Comparison of ENCODE assay signal across 18 cellular contexts in the genomic region with DNA sequence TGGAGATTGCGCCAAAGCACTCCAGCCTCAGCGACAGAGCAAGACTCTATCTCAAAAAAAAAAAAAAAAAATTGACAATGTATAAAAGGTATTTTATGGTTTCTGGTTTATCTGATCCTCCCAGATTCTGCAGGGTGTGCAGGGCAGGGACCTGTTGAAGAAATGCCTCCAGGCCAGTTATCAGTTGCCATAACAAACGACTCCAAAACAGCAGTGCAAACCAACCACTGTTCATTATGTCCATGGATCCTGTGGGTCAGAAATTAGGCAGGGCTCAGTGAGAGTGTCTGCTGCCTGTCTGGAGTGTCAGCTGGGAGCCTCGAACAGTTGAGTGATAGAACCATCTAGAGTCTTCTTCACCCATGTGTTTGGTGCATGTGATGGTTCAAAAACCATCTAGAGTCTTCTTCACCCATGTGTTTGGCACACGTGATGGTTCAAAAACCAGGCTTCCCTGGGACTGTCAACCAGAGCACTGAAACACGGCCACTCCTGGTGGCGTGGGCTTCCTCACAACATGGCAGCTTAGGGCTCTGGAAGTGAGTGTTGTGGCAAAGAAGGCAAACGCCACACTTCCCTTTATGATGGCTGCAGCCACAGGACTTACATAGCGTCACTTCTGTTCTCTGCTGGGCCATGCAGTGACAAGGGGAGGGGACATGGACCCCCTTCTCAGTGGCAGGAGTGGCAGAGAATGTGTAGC.
"Had no signal": no experiment of that assay in that cellular context is flagged by ENCODE, and none has a peak within 500 bp of the region (broad histone marks: within the 10 kb centered on the region; RNA-seq: fewer than 3 reads in every experiment).

No MANE protein-coding gene starts in this region.

- H3K4me3 ChIP-seq: adrenal gland, colonic mucosa, esophagus squamous epithelium, right atrium auricular region, skin epidermis, transverse colon had no signal

- H3K27ac ChIP-seq: adrenal gland, colonic mucosa, esophagus squamous epithelium, right atrium auricular region, transverse colon had no signal

- H3K27ac Mint-ChIP-seq: stimulated activated naive B cell treated with anti-CD40 and anti-IgM and Interleukin-4, amounts not matched to agents 10 μg/mL and 1 μg/mL and 100 μg/mL, for 72 hours had no signal

- H3K4me3 Mint-ChIP-seq: activated naive CD4-positive, alpha-beta T cell treated with anti-CD3 and anti-CD28 coated beads for 36 hours; natural killer cell treated with Interleukin-12 subunit alpha and Interleukin-12 subunit beta and Interleukin-15 and Interleukin-18, amount 100 ng/mL, for 72 hours; stimulated activated naive B cell treated with anti-CD40 and anti-IgM and Interleukin-4, amounts not matched to agents 10 μg/mL and 1 μg/mL and 100 μg/mL, for 72 hours had no signal

- H3K27me3 Mint-ChIP-seq: activated T-helper 17 cell treated with anti-CD3 and anti-CD28 coated beads, Interleukin-2, amount 50 U/mL, for 72 hours; natural killer cell treated with Interleukin-12 subunit alpha and Interleukin-12 subunit beta and Interleukin-15 and Interleukin-18, amount 100 ng/mL, for 72 hours; progenitor cell of endocrine pancreas had no signal

- H3K4me1 ChIP-seq: adrenal gland, colonic mucosa had no signal

- H3K9me3 Mint-ChIP-seq: activated naive CD4-positive, alpha-beta T cell treated with anti-CD3 and anti-CD28 coated beads for 36 hours; activated T-helper 17 cell treated with anti-CD3 and anti-CD28 coated beads, Interleukin-2, amount 50 U/mL, for 72 hours; natural killer cell treated with Interleukin-12 subunit alpha and Interleukin-12 subunit beta and Interleukin-15 and Interleukin-18, amount 100 ng/mL, for 72 hours; stimulated activated naive B cell treated with anti-CD40 and anti-IgM and Interleukin-4, amounts not matched to agents 10 μg/mL and 1 μg/mL and 100 μg/mL, for 72 hours had no signal

- DNase-seq: activated CD4-positive, alpha-beta T cell treated with anti-CD3 and anti-CD28 coated beads, Interleukin-2, amount 50 U/mL, for 1 hour; activated naive CD4-positive, alpha-beta T cell treated with anti-CD3 and anti-CD28 coated beads for 36 hours; adrenal gland; colonic mucosa; esophagus squamous epithelium; kidney glomerular epithelial cell; left ventricle myocardium superior; mesendoderm; occipital lobe; stimulated activated CD4-positive, alpha-beta T cell treated with anti-CD3 and anti-CD28 coated beads, Interleukin-15, amount 100 ng/mL, for 24 hours; stimulated activated CD4-positive, alpha-beta T cell treated with anti-CD3 and anti-CD28 coated beads, Interleukin-4, amount 100 ng/mL, for 1 hour; stimulated activated naive B cell treated with anti-CD40 and anti-IgM and Interleukin-4, amounts not matched to agents 10 μg/mL and 1 μg/mL and 100 μg/mL, for 72 hours had no signal

- H3K36me3 Mint-ChIP-seq: natural killer cell treated with Interleukin-12 subunit alpha and Interleukin-12 subunit beta and Interleukin-15 and Interleukin-18, amount 100 ng/mL, for 72 hours; stimulated activated naive B cell treated with anti-CD40 and anti-IgM and Interleukin-4, amounts not matched to agents 10 μg/mL and 1 μg/mL and 100 μg/mL, for 72 hours had no signal

- H3K27me3 ChIP-seq: adrenal gland, colonic mucosa, esophagus squamous epithelium, right atrium auricular region, transverse colon had no signal

- H3K9me3 ChIP-seq: adrenal gland, colonic mucosa, esophagus squamous epithelium, right atrium auricular region, transverse colon had no signal

- H3K36me3 ChIP-seq: adrenal gland, colonic mucosa, esophagus squamous epithelium, right atrium auricular region, transverse colon had no signal
